ENCODE assay signal across 1 cellular context in the genomic region with DNA sequence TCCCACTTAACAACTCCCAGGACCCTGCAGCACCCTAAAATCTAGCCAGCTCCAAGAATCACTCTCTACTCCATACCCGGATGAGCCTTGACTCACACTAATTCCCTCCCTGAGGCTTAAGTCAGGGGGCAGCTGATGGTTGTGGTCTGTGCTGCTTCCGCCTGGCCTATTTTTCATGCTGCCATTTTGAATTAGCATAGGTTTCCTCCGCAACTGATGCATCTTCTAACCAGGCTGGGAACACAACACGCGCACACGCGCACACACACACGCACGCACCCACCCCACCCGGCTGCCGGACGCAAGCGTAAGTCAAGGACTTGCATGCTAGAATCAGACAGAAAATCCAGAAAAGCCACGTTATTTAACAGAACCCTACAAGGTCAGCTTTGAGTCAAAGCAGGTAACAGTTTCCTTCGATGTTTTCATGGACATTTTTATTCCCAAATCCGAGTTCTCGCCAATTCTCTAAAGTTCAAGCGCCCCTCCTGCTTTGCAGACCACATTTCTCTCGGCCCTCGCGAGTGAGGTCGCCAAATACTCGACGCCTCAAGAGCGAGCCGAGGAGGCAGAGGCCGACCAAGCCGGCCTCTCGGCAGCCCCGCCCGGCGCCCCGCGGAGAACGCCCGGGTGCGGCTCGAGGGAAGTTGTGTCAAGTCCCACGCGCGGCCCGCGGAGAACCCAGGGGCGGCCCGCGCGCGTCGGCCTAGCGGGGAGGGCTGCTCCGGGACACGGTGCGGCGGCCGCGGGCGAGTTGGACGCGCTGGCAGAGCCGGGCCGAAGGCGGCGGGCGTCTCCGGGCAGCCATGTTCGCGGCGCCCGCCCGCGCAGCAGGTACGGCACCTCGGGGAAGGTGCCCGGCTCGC.
TF ChIP-seq lines count a peak whose summit lies in the region.

No MANE protein-coding gene starts in this region.

TF ChIP-seq in GM12878, 131 proteins besides CTCF, POLR2A, EP300 and RAD21 (continued from another document and continues in another):
- TF ChIP-seq, protein P1, sequence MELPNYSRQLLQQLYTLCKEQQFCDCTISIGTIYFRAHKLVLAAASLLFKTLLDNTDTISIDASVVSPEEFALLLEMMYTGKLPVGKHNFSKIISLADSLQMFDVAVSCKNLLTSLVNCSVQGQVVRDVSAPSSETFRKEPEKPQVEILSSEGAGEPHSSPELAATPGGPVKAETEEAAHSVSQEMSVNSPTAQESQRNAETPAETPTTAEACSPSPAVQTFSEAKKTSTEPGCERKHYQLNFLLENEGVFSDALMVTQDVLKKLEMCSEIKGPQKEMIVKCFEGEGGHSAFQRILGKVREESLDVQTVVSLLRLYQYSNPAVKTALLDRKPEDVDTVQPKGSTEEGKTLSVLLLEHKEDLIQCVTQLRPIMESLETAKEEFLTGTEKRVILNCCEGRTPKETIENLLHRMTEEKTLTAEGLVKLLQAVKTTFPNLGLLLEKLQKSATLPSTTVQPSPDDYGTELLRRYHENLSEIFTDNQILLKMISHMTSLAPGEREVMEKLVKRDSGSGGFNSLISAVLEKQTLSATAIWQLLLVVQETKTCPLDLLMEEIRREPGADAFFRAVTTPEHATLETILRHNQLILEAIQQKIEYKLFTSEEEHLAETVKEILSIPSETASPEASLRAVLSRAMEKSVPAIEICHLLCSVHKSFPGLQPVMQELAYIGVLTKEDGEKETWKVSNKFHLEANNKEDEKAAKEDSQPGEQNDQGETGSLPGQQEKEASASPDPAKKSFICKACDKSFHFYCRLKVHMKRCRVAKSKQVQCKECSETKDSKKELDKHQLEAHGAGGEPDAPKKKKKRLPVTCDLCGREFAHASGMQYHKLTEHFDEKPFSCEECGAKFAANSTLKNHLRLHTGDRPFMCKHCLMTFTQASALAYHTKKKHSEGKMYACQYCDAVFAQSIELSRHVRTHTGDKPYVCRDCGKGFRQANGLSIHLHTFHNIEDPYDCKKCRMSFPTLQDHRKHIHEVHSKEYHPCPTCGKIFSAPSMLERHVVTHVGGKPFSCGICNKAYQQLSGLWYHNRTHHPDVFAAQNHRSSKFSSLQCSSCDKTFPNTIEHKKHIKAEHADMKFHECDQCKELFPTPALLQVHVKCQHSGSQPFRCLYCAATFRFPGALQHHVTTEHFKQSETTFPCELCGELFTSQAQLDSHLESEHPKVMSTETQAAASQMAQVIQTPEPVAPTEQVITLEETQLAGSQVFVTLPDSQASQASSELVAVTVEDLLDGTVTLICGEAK (IDR thresholded peaks at IDR 0.05; ENCODE audit: borderline replicate concordance): no peak
- TF ChIP-seq, protein P2, sequence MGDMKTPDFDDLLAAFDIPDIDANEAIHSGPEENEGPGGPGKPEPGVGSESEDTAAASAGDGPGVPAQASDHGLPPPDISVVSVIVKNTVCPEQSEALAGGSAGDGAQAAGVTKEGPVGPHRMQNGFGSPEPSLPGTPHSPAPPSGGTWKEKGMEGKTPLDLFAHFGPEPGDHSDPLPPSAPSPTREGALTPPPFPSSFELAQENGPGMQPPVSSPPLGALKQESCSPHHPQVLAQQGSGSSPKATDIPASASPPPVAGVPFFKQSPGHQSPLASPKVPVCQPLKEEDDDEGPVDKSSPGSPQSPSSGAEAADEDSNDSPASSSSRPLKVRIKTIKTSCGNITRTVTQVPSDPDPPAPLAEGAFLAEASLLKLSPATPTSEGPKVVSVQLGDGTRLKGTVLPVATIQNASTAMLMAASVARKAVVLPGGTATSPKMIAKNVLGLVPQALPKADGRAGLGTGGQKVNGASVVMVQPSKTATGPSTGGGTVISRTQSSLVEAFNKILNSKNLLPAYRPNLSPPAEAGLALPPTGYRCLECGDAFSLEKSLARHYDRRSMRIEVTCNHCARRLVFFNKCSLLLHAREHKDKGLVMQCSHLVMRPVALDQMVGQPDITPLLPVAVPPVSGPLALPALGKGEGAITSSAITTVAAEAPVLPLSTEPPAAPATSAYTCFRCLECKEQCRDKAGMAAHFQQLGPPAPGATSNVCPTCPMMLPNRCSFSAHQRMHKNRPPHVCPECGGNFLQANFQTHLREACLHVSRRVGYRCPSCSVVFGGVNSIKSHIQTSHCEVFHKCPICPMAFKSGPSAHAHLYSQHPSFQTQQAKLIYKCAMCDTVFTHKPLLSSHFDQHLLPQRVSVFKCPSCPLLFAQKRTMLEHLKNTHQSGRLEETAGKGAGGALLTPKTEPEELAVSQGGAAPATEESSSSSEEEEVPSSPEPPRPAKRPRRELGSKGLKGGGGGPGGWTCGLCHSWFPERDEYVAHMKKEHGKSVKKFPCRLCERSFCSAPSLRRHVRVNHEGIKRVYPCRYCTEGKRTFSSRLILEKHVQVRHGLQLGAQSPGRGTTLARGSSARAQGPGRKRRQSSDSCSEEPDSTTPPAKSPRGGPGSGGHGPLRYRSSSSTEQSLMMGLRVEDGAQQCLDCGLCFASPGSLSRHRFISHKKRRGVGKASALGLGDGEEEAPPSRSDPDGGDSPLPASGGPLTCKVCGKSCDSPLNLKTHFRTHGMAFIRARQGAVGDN (IDR thresholded peaks at IDR 0.05): peak; percentile 59
- TF ChIP-seq SRF (IDR thresholded peaks at IDR 0.05; ENCODE audit: low read depth in 2 of 2, low read length in 2 of 2) (no peak), PAX5 (IDR thresholded peaks at IDR 0.05; ENCODE audit: borderline replicate concordance, low read depth, low read length) (peak; percentile 31; the same call in 1 of the 2 replicates), SMC3 (IDR thresholded peaks at IDR 0.05; ENCODE audit: borderline replicate concordance, low read length) (no peak), TBL1XR1 (IDR thresholded peaks at IDR 0.05; ENCODE audit: low read depth, low read length) (no peak), RELA (IDR thresholded peaks at IDR 0.05; ENCODE audit: borderline replicate concordance, partially characterized antibody) (no peak), NR2C2 (IDR thresholded peaks at IDR 0.05; ENCODE audit: borderline replicate concordance, control insufficient read depth, insufficient read length, low read depth) (no peak), YBX1 (IDR thresholded peaks at IDR 0.05) (no peak), ZNF274 (IDR thresholded peaks at IDR 0.05; ENCODE audit: insufficient read depth, insufficient read length) (no peak), ZZZ3 (IDR thresholded peaks at IDR 0.05; ENCODE audit: control insufficient read depth, insufficient read length, low read depth) (no peak), BHLHE40 (IDR thresholded peaks at IDR 0.05; ENCODE audit: borderline replicate concordance in 1 of 2, low read depth in 2 of 2, low read length in 1 of 2) (peak; percentile 41 to 67; a peak in 3 of 4 replicates), BMI1 (IDR thresholded peaks at IDR 0.05; ENCODE audit: borderline replicate concordance) (no peak), MEF2A (IDR thresholded peaks at IDR 0.05; ENCODE audit: insufficient read depth, low read depth, low read length) (no peak), POLR2AphosphoS5 (IDR thresholded peaks at IDR 0.05; ENCODE audit: low read length) (0 out of 2 replicates have a peak, but pooled peaks have one; percentile 33), RCOR1 (conservative IDR thresholded peaks at IDR 0.05; ENCODE audit: low read depth, low read length) (no peak), SIN3A (IDR thresholded peaks at IDR 0.05; ENCODE audit: low read depth, low read length) (no peak; the same call in 1 of the 2 replicates), NBN (IDR thresholded peaks at IDR 0.05) (peak; percentile 68), FOS (IDR thresholded peaks at IDR 0.05; ENCODE audit: borderline replicate concordance, extremely low read depth, insufficient read length) (no peak), SMARCA5 (IDR thresholded peaks at IDR 0.05) (peak; percentile 52; the same call in 1 of the 2 replicates), BCL11A (IDR thresholded peaks at IDR 0.05; ENCODE audit: low read depth, low read length) (peak; percentile 28; the same call in 1 of the 2 replicates), IRF4 (IDR thresholded peaks at IDR 0.05; ENCODE audit: low read depth, low read length) (no peak), NR2C1 (IDR thresholded peaks at IDR 0.05) (no peak), HCFC1 (IDR thresholded peaks at IDR 0.05; ENCODE audit: low read length) (no peak), ZNF24 (IDR thresholded peaks at IDR 0.05) (no peak), ZBED1 (IDR thresholded peaks at IDR 0.05; ENCODE audit: borderline replicate concordance) (no peak)
- TF ChIP-seq, protein P3, sequence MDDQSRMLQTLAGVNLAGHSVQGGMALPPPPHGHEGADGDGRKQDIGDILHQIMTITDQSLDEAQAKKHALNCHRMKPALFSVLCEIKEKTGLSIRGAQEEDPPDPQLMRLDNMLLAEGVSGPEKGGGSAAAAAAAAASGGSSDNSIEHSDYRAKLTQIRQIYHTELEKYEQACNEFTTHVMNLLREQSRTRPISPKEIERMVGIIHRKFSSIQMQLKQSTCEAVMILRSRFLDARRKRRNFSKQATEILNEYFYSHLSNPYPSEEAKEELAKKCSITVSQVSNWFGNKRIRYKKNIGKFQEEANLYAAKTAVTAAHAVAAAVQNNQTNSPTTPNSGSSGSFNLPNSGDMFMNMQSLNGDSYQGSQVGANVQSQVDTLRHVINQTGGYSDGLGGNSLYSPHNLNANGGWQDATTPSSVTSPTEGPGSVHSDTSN (IDR thresholded peaks at IDR 0.05; ENCODE audit: insufficient replicate concordance, low read depth, low read length): peak; percentile 64
- TF ChIP-seq, protein P4, sequence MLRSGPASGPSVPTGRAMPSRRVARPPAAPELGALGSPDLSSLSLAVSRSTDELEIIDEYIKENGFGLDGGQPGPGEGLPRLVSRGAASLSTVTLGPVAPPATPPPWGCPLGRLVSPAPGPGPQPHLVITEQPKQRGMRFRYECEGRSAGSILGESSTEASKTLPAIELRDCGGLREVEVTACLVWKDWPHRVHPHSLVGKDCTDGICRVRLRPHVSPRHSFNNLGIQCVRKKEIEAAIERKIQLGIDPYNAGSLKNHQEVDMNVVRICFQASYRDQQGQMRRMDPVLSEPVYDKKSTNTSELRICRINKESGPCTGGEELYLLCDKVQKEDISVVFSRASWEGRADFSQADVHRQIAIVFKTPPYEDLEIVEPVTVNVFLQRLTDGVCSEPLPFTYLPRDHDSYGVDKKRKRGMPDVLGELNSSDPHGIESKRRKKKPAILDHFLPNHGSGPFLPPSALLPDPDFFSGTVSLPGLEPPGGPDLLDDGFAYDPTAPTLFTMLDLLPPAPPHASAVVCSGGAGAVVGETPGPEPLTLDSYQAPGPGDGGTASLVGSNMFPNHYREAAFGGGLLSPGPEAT (IDR thresholded peaks at IDR 0.05; ENCODE audit: low read depth): peak; percentile 38; the same call in 1 of the 2 replicates
- TF ChIP-seq, protein P5, sequence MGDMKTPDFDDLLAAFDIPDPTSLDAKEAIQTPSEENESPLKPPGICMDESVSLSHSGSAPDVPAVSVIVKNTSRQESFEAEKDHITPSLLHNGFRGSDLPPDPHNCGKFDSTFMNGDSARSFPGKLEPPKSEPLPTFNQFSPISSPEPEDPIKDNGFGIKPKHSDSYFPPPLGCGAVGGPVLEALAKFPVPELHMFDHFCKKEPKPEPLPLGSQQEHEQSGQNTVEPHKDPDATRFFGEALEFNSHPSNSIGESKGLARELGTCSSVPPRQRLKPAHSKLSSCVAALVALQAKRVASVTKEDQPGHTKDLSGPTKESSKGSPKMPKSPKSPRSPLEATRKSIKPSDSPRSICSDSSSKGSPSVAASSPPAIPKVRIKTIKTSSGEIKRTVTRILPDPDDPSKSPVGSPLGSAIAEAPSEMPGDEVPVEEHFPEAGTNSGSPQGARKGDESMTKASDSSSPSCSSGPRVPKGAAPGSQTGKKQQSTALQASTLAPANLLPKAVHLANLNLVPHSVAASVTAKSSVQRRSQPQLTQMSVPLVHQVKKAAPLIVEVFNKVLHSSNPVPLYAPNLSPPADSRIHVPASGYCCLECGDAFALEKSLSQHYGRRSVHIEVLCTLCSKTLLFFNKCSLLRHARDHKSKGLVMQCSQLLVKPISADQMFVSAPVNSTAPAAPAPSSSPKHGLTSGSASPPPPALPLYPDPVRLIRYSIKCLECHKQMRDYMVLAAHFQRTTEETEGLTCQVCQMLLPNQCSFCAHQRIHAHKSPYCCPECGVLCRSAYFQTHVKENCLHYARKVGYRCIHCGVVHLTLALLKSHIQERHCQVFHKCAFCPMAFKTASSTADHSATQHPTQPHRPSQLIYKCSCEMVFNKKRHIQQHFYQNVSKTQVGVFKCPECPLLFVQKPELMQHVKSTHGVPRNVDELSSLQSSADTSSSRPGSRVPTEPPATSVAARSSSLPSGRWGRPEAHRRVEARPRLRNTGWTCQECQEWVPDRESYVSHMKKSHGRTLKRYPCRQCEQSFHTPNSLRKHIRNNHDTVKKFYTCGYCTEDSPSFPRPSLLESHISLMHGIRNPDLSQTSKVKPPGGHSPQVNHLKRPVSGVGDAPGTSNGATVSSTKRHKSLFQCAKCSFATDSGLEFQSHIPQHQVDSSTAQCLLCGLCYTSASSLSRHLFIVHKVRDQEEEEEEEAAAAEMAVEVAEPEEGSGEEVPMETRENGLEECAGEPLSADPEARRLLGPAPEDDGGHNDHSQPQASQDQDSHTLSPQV (IDR thresholded peaks at IDR 0.05): 0 out of 2 replicates have a peak, but pooled peaks have one; percentile 10
- TF ChIP-seq, protein P6, sequence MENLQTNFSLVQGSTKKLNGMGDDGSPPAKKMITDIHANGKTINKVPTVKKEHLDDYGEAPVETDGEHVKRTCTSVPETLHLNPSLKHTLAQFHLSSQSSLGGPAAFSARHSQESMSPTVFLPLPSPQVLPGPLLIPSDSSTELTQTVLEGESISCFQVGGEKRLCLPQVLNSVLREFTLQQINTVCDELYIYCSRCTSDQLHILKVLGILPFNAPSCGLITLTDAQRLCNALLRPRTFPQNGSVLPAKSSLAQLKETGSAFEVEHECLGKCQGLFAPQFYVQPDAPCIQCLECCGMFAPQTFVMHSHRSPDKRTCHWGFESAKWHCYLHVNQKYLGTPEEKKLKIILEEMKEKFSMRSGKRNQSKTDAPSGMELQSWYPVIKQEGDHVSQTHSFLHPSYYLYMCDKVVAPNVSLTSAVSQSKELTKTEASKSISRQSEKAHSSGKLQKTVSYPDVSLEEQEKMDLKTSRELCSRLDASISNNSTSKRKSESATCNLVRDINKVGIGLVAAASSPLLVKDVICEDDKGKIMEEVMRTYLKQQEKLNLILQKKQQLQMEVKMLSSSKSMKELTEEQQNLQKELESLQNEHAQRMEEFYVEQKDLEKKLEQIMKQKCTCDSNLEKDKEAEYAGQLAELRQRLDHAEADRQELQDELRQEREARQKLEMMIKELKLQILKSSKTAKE (IDR thresholded peaks at IDR 0.05; ENCODE audit: low read depth, poor library complexity, severe bottlenecking): no peak
- TF ChIP-seq, protein P7, sequence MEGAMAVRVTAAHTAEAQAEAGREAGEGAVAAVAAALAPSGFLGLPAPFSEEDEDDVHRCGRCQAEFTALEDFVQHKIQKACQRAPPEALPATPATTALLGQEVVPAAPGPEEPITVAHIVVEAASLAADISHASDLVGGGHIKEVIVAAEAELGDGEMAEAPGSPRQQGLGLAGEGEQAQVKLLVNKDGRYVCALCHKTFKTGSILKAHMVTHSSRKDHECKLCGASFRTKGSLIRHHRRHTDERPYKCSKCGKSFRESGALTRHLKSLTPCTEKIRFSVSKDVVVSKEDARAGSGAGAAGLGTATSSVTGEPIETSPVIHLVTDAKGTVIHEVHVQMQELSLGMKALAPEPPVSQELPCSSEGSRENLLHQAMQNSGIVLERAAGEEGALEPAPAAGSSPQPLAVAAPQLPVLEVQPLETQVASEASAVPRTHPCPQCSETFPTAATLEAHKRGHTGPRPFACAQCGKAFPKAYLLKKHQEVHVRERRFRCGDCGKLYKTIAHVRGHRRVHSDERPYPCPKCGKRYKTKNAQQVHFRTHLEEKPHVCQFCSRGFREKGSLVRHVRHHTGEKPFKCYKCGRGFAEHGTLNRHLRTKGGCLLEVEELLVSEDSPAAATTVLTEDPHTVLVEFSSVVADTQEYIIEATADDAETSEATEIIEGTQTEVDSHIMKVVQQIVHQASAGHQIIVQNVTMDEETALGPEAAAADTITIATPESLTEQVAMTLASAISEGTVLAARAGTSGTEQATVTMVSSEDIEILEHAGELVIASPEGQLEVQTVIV (IDR thresholded peaks at IDR 0.05; ENCODE audit: borderline replicate concordance, partially characterized antibody): no peak
